In genomic region chr4:10346023-10346422, GRCh38 we compare ENCODE assay signal across 1 cellular context.
TF ChIP-seq lines count a peak whose summit lies in the region.

No MANE protein-coding gene starts in this region.

TF ChIP-seq in K562, 482 proteins besides CTCF, POLR2A, EP300 and RAD21 (continued from another document and continues in another):
- TF ChIP-seq, protein P1, sequence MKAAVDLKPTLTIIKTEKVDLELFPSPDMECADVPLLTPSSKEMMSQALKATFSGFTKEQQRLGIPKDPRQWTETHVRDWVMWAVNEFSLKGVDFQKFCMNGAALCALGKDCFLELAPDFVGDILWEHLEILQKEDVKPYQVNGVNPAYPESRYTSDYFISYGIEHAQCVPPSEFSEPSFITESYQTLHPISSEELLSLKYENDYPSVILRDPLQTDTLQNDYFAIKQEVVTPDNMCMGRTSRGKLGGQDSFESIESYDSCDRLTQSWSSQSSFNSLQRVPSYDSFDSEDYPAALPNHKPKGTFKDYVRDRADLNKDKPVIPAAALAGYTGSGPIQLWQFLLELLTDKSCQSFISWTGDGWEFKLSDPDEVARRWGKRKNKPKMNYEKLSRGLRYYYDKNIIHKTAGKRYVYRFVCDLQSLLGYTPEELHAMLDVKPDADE (conservative IDR thresholded peaks at IDR 0.05; ENCODE audit: control insufficient read depth, low read depth, low read length): no peak
- TF ChIP-seq RBM17 (IDR thresholded peaks at IDR 0.05; ENCODE audit: borderline replicate concordance, low read depth, low read length) (no peak), U2AF1 (optimal IDR thresholded peaks at IDR 0.05; ENCODE audit: low read depth, low read length) (no peak), ZNF75A (CRISPR knock-in tag; IDR thresholded peaks at IDR 0.05) (no peak), MAZ (CRISPR knock-in tag; conservative IDR thresholded peaks at IDR 0.05 in 1 of 2, IDR thresholded peaks at IDR 0.05 in 1 of 2) (no peak), KLF10 (CRISPR knock-in tag; IDR thresholded peaks at IDR 0.05) (no peak), TRIM28 (IDR thresholded peaks at IDR 0.05) (no peak), CBFB (CRISPR knock-in tag; IDR thresholded peaks at IDR 0.05) (no peak), CCAR2 (IDR thresholded peaks at IDR 0.05; ENCODE audit: low read depth, low read length) (no peak), TFE3 (CRISPR knock-in tag; IDR thresholded peaks at IDR 0.05) (no peak), DPF2 (IDR thresholded peaks at IDR 0.05) (no peak), ZNF24 (IDR thresholded peaks at IDR 0.05) (peak; percentile 9; the same call in 1 of the 2 replicates), DEAF1 (CRISPR knock-in tag; IDR thresholded peaks at IDR 0.05) (no peak), ZEB2 (IDR thresholded peaks at IDR 0.05) (peak; percentile 50; the same call in 1 of the 2 replicates), NR0B1 (IDR thresholded peaks at IDR 0.05; ENCODE audit: partially characterized antibody) (no peak), CBFA2T2 (conservative IDR thresholded peaks at IDR 0.05) (no peak), XRCC3 (IDR thresholded peaks at IDR 0.05) (no peak), ZNF239 (CRISPR knock-in tag; IDR thresholded peaks at IDR 0.05) (no peak), ZNF174 (CRISPR knock-in tag; IDR thresholded peaks at IDR 0.05) (no peak), FIP1L1 (IDR thresholded peaks at IDR 0.05; ENCODE audit: low read depth, low read length, poor library complexity, severe bottlenecking) (no peak), CHCHD3 (CRISPR knock-in tag; IDR thresholded peaks at IDR 0.05) (no peak), ZNF668 (CRISPR knock-in tag; IDR thresholded peaks at IDR 0.05) (no peak), ZNF551 (CRISPR knock-in tag; IDR thresholded peaks at IDR 0.05) (no peak), ARNT (IDR thresholded peaks at IDR 0.05) (no peak), ZSCAN29 (IDR thresholded peaks at IDR 0.05) (no peak), BACH1 (tag; IDR thresholded peaks at IDR 0.05) (no peak), PTBP1 (IDR thresholded peaks at IDR 0.05; ENCODE audit: low read depth, low read length) (no peak), PPARD (CRISPR knock-in tag; IDR thresholded peaks at IDR 0.05) (no peak)
- TF ChIP-seq, protein P2, sequence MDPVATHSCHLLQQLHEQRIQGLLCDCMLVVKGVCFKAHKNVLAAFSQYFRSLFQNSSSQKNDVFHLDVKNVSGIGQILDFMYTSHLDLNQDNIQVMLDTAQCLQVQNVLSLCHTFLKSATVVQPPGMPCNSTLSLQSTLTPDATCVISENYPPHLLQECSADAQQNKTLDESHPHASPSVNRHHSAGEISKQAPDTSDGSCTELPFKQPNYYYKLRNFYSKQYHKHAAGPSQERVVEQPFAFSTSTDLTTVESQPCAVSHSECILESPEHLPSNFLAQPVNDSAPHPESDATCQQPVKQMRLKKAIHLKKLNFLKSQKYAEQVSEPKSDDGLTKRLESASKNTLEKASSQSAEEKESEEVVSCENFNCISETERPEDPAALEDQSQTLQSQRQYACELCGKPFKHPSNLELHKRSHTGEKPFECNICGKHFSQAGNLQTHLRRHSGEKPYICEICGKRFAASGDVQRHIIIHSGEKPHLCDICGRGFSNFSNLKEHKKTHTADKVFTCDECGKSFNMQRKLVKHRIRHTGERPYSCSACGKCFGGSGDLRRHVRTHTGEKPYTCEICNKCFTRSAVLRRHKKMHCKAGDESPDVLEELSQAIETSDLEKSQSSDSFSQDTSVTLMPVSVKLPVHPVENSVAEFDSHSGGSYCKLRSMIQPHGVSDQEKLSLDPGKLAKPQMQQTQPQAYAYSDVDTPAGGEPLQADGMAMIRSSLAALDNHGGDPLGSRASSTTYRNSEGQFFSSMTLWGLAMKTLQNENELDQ (CRISPR knock-in tag; IDR thresholded peaks at IDR 0.05; ENCODE audit: borderline replicate concordance): no peak
- TF ChIP-seq, protein P3, sequence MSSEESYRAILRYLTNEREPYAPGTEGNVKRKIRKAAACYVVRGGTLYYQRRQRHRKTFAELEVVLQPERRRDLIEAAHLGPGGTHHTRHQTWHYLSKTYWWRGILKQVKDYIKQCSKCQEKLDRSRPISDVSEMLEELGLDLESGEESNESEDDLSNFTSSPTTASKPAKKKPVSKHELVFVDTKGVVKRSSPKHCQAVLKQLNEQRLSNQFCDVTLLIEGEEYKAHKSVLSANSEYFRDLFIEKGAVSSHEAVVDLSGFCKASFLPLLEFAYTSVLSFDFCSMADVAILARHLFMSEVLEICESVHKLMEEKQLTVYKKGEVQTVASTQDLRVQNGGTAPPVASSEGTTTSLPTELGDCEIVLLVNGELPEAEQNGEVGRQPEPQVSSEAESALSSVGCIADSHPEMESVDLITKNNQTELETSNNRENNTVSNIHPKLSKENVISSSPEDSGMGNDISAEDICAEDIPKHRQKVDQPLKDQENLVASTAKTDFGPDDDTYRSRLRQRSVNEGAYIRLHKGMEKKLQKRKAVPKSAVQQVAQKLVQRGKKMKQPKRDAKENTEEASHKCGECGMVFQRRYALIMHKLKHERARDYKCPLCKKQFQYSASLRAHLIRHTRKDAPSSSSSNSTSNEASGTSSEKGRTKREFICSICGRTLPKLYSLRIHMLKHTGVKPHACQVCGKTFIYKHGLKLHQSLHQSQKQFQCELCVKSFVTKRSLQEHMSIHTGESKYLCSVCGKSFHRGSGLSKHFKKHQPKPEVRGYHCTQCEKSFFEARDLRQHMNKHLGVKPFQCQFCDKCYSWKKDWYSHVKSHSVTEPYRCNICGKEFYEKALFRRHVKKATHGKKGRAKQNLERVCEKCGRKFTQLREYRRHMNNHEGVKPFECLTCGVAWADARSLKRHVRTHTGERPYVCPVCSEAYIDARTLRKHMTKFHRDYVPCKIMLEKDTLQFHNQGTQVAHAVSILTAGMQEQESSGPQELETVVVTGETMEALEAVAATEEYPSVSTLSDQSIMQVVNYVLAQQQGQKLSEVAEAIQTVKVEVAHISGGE (CRISPR knock-in tag; IDR thresholded peaks at IDR 0.05): no peak
- TF ChIP-seq, protein P4, sequence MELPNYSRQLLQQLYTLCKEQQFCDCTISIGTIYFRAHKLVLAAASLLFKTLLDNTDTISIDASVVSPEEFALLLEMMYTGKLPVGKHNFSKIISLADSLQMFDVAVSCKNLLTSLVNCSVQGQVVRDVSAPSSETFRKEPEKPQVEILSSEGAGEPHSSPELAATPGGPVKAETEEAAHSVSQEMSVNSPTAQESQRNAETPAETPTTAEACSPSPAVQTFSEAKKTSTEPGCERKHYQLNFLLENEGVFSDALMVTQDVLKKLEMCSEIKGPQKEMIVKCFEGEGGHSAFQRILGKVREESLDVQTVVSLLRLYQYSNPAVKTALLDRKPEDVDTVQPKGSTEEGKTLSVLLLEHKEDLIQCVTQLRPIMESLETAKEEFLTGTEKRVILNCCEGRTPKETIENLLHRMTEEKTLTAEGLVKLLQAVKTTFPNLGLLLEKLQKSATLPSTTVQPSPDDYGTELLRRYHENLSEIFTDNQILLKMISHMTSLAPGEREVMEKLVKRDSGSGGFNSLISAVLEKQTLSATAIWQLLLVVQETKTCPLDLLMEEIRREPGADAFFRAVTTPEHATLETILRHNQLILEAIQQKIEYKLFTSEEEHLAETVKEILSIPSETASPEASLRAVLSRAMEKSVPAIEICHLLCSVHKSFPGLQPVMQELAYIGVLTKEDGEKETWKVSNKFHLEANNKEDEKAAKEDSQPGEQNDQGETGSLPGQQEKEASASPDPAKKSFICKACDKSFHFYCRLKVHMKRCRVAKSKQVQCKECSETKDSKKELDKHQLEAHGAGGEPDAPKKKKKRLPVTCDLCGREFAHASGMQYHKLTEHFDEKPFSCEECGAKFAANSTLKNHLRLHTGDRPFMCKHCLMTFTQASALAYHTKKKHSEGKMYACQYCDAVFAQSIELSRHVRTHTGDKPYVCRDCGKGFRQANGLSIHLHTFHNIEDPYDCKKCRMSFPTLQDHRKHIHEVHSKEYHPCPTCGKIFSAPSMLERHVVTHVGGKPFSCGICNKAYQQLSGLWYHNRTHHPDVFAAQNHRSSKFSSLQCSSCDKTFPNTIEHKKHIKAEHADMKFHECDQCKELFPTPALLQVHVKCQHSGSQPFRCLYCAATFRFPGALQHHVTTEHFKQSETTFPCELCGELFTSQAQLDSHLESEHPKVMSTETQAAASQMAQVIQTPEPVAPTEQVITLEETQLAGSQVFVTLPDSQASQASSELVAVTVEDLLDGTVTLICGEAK (IDR thresholded peaks at IDR 0.05): no peak
- TF ChIP-seq, protein P4 (CRISPR knock-in tag; IDR thresholded peaks at IDR 0.05): no peak
- TF ChIP-seq, protein P5, sequence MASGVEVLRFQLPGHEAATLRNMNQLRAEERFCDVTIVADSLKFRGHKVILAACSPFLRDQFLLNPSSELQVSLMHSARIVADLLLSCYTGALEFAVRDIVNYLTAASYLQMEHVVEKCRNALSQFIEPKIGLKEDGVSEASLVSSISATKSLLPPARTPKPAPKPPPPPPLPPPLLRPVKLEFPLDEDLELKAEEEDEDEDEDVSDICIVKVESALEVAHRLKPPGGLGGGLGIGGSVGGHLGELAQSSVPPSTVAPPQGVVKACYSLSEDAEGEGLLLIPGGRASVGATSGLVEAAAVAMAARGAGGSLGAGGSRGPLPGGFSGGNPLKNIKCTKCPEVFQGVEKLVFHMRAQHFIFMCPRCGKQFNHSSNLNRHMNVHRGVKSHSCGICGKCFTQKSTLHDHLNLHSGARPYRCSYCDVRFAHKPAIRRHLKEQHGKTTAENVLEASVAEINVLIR (CRISPR knock-in tag; IDR thresholded peaks at IDR 0.05): no peak
- TF ChIP-seq, protein P6, sequence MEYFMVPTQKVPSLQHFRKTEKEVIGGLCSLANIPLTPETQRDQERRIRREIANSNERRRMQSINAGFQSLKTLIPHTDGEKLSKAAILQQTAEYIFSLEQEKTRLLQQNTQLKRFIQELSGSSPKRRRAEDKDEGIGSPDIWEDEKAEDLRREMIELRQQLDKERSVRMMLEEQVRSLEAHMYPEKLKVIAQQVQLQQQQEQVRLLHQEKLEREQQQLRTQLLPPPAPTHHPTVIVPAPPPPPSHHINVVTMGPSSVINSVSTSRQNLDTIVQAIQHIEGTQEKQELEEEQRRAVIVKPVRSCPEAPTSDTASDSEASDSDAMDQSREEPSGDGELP (CRISPR knock-in tag; IDR thresholded peaks at IDR 0.05; ENCODE audit: borderline replicate concordance): no peak
- TF ChIP-seq, protein P7, sequence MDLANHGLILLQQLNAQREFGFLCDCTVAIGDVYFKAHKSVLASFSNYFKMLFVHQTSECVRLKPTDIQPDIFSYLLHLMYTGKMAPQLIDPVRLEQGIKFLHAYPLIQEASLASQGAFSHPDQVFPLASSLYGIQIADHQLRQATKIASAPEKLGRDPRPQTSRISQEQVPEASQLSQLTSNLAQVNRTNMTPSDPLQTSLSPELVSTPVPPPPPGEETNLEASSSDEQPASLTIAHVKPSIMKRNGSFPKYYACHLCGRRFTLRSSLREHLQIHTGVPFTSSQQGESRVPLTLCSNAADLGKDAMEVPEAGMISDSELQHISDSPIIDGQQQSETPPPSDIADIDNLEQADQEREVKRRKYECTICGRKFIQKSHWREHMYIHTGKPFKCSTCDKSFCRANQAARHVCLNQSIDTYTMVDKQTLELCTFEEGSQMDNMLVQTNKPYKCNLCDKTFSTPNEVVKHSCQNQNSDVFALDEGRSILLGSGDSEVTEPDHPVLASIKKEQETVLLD (IDR thresholded peaks at IDR 0.05): no peak
